1 cellular context compared by ENCODE assay signal in the genomic region with DNA sequence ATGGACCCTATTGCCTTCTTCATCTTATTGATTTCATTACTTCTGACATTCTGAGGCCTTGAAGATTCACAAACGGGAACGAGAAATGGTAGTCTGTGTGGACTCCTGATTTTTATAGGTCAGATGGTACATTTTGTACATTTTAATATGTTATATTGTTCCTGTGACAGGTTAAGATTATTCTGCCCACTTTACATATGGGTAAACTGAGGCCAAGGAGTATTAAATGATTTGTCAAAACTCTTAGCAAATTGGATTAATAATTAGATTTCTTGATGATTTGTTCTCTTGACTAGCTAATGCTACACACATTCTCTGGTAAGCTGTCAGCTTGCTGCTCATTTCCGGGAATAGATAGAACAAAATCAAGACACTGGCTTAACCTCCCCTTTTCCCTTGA.
A peak's percentile ranks its signal among the peaks of the same experiment; 100 is the strongest.
TF ChIP-seq lines count a peak whose summit lies in the region.

No MANE protein-coding gene starts in this region.

TF ChIP-seq in HepG2, 621 proteins besides CTCF, POLR2A, EP300 and RAD21:
- TF ChIP-seq, protein P1, sequence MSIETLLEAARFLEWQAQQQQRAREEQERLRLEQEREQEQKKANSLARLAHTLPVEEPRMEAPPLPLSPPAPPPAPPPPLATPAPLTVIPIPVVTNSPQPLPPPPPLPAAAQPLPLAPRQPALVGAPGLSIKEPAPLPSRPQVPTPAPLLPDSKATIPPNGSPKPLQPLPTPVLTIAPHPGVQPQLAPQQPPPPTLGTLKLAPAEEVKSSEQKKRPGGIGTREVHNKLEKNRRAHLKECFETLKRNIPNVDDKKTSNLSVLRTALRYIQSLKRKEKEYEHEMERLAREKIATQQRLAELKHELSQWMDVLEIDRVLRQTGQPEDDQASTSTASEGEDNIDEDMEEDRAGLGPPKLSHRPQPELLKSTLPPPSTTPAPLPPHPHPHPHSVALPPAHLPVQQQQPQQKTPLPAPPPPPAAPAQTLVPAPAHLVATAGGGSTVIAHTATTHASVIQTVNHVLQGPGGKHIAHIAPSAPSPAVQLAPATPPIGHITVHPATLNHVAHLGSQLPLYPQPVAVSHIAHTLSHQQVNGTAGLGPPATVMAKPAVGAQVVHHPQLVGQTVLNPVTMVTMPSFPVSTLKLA (IDR thresholded peaks at IDR 0.05), result no peak
- no peak for TF ChIP-seq ZNF569 (CRISPR knock-in tag; IDR thresholded peaks at IDR 0.05; ENCODE audit: borderline replicate concordance)
- peak; percentile 48; the same call in 1 of the 2 replicates for TF ChIP-seq ZNF629 (CRISPR knock-in tag; conservative IDR thresholded peaks at IDR 0.05)
TF ChIP-seq in HepG2: peak in this region for 1.
